In the genomic region with DNA sequence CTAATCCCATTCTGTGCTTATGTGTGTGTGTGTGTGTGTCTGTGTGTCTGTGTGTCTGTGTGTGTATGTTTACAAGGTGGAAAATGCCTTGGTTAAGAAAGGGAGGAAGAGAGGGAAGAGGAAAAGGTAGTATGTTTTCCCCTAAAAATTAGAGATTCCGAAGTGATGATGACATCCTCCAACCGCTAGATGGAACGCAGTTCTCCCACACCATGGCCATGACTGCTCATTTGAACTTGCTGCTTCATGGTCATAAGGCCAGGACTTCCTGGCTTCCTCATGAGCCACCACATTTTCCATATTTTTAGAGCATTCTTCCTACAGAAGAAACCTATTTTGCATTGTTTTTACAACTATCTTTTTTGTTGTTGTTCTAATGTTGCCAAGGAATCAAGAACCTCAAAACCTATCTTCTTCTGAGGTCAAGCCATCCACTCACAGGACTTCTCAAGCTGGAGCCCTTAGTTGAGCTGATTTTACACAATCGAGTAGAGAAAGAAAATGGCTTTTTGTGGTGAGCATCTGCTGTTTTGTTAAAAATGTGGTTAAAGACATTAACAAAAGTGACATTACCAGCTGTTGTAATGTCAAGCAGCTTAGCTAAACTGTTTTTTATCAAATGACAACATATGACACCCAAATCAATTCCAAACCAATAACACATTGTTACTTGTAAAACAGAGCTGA, we compare ENCODE assay signal across 16 cellular contexts.
"Had no signal": no experiment of that assay in that cellular context is flagged by ENCODE, and none has a peak within 500 bp of the region (broad histone marks: within the 10 kb centered on the region; RNA-seq: fewer than 3 reads in every experiment).

No MANE protein-coding gene starts in this region.

- H3K27ac Mint-ChIP-seq: activated naive CD4-positive, alpha-beta T cell treated with anti-CD3 and anti-CD28 coated beads, Interleukin-2, amount 50 U/mL, for 24 hours; endodermal cell; mesothelial cell of epicardium; T-helper 17 cell had no signal

- H3K4me1 Mint-ChIP-seq: endodermal cell had no signal

- H3K27me3 Mint-ChIP-seq: activated naive CD4-positive, alpha-beta T cell treated with anti-CD3 and anti-CD28 coated beads, Interleukin-2, amount 50 U/mL, for 24 hours; central memory CD8-positive, alpha-beta T cell; T-helper 17 cell had no signal

- ATAC-seq: activated CD4-positive, CD25-positive, alpha-beta regulatory T cell treated with anti-CD3 and anti-CD28 coated beads, Interleukin-2, amount 50 U/mL, for 24 hours; lower lobe of right lung; T-helper 17 cell had no signal

- H3K36me3 Mint-ChIP-seq: activated naive CD4-positive, alpha-beta T cell treated with anti-CD3 and anti-CD28 coated beads, Interleukin-2, amount 50 U/mL, for 24 hours; brain; mesothelial cell of epicardium had no signal

- H3K9me3 Mint-ChIP-seq: activated naive CD4-positive, alpha-beta T cell treated with anti-CD3 and anti-CD28 coated beads, Interleukin-2, amount 50 U/mL, for 24 hours; central memory CD8-positive, alpha-beta T cell; endodermal cell; mesothelial cell of epicardium had no signal

- H3K4me3 Mint-ChIP-seq: activated naive CD4-positive, alpha-beta T cell treated with anti-CD3 and anti-CD28 coated beads, Interleukin-2, amount 50 U/mL, for 24 hours; central memory CD8-positive, alpha-beta T cell; endodermal cell; mesothelial cell of epicardium; T-helper 17 cell had no signal

- DNase-seq: activated CD4-positive, alpha-beta T cell treated with anti-CD3 and anti-CD28 coated beads, Interleukin-2, amount 50 U/mL, for 4 hours; activated T-cell treated with anti-CD3 and anti-CD28 coated beads, Interleukin-2, amount 50 U/mL, for 1 hour; endodermal cell; erythroblast; left cardiac atrium; lower lobe of right lung; posterior cingulate gyrus; small intestine; T-helper 17 cell; tibial artery had no signal

- H3K4me3 ChIP-seq: lower lobe of right lung, right atrium auricular region, tibial artery had no signal
